Comparison of ENCODE assay signal across 1 cellular context in the genomic region with DNA sequence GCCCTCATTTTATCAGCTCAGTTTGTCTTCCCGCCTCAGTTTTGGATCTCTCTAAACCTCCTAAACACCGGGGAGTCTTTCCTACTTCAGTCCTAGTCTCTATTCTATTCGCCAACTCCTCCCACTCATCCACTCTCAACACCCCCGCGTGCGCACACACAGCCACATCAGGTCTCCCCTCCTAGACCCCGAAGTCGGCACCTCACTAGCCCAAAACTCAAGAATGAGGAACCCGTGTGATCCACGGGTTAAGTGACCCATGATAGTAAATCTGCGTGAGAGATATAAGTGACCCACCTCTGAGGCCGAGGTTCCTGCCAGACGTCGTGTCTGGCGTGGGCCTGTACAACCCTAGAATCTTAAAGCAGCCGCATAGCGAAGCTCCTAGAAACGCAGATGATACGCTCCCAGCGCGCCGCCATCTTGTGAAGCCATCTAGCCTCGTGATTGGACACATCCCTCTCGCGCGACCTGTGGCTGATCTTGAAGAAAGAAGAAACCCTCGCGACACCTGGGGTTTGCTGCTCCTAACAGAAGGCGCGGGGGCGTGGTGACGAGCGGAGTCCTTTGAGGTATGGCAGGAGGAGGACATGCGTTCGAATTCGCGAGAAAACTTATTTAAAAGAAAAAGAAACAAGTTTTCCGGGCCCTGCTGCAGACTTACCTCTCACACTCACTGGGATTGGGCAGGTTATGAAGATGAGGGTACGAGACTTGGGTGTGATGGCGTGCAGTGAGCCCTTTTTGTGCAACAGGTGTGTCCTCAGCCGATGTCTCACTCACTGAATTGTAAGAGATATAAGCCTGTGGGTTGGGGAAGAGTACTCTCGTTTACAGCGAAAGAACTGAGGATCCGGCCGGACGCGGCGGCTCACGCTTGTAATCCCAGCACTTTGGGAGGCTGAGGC.
TF ChIP-seq lines count a peak whose summit lies in the region.

A gene with protein sequence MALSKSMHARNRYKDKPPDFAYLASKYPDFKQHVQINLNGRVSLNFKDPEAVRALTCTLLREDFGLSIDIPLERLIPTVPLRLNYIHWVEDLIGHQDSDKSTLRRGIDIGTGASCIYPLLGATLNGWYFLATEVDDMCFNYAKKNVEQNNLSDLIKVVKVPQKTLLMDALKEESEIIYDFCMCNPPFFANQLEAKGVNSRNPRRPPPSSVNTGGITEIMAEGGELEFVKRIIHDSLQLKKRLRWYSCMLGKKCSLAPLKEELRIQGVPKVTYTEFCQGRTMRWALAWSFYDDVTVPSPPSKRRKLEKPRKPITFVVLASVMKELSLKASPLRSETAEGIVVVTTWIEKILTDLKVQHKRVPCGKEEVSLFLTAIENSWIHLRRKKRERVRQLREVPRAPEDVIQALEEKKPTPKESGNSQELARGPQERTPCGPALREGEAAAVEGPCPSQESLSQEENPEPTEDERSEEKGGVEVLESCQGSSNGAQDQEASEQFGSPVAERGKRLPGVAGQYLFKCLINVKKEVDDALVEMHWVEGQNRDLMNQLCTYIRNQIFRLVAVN (minus strand): TSS at position 427 of the 908 bp plus-strand sequence. CDS start 9,557 bp downstream, outside the sequence.

TF ChIP-seq in HepG2, 621 proteins besides CTCF, POLR2A, EP300 and RAD21 (continued from another document and continues in another):
- TF ChIP-seq, protein P1, sequence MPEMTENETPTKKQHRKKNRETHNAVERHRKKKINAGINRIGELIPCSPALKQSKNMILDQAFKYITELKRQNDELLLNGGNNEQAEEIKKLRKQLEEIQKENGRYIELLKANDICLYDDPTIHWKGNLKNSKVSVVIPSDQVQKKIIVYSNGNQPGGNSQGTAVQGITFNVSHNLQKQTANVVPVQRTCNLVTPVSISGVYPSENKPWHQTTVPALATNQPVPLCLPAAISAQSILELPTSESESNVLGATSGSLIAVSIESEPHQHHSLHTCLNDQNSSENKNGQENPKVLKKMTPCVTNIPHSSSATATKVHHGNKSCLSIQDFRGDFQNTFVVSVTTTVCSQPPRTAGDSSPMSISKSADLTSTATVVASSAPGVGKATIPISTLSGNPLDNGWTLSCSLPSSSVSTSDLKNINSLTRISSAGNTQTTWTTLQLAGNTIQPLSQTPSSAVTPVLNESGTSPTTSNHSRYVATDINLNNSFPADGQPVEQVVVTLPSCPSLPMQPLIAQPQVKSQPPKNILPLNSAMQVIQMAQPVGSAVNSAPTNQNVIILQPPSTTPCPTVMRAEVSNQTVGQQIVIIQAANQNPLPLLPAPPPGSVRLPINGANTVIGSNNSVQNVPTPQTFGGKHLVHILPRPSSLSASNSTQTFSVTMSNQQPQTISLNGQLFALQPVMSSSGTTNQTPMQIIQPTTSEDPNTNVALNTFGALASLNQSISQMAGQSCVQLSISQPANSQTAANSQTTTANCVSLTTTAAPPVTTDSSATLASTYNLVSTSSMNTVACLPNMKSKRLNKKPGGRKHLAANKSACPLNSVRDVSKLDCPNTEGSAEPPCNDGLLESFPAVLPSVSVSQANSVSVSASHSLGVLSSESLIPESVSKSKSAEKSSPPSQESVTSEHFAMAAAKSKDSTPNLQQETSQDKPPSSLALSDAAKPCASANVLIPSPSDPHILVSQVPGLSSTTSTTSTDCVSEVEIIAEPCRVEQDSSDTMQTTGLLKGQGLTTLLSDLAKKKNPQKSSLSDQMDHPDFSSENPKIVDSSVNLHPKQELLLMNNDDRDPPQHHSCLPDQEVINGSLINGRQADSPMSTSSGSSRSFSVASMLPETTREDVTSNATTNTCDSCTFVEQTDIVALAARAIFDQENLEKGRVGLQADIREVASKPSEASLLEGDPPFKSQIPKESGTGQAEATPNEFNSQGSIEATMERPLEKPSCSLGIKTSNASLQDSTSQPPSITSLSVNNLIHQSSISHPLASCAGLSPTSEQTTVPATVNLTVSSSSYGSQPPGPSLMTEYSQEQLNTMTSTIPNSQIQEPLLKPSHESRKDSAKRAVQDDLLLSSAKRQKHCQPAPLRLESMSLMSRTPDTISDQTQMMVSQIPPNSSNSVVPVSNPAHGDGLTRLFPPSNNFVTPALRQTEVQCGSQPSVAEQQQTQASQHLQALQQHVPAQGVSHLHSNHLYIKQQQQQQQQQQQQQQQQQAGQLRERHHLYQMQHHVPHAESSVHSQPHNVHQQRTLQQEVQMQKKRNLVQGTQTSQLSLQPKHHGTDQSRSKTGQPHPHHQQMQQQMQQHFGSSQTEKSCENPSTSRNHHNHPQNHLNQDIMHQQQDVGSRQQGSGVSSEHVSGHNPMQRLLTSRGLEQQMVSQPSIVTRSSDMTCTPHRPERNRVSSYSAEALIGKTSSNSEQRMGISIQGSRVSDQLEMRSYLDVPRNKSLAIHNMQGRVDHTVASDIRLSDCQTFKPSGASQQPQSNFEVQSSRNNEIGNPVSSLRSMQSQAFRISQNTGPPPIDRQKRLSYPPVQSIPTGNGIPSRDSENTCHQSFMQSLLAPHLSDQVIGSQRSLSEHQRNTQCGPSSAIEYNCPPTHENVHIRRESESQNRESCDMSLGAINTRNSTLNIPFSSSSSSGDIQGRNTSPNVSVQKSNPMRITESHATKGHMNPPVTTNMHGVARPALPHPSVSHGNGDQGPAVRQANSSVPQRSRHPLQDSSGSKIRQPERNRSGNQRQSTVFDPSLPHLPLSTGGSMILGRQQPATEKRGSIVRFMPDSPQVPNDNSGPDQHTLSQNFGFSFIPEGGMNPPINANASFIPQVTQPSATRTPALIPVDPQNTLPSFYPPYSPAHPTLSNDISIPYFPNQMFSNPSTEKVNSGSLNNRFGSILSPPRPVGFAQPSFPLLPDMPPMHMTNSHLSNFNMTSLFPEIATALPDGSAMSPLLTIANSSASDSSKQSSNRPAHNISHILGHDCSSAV (CRISPR knock-in tag; IDR thresholded peaks at IDR 0.05; ENCODE audit: borderline replicate concordance) = no peak
- TF ChIP-seq RORA (CRISPR knock-in tag; IDR thresholded peaks at IDR 0.05) (no peak), SP140L (CRISPR knock-in tag; IDR thresholded peaks at IDR 0.05; ENCODE audit: borderline replicate concordance) (peak; percentile 43; the same call in 1 of the 2 replicates), HNRNPUL1 (IDR thresholded peaks at IDR 0.05; ENCODE audit: low read depth, low read length) (no peak), RFX3 (CRISPR knock-in tag; IDR thresholded peaks at IDR 0.05) (no peak), TAF1 (CRISPR knock-in tag; IDR thresholded peaks at IDR 0.05) (peak; percentile 85), ZNF598 (CRISPR knock-in tag; IDR thresholded peaks at IDR 0.05; ENCODE audit: borderline replicate concordance) (no peak), ZNF234 (CRISPR knock-in tag; conservative IDR thresholded peaks at IDR 0.05) (no peak), KLF6 (CRISPR knock-in tag; IDR thresholded peaks at IDR 0.05) (0 out of 2 replicates have a peak, but pooled peaks have one; percentile 39), GZF1 (CRISPR knock-in tag; IDR thresholded peaks at IDR 0.05) (no peak), KLF11 (CRISPR knock-in tag; IDR thresholded peaks at IDR 0.05) (peak; percentile 51; the same call in 1 of the 2 replicates), REPIN1 (CRISPR knock-in tag; IDR thresholded peaks at IDR 0.05; ENCODE audit: borderline replicate concordance, low read depth) (peak; percentile 64; the same call in 1 of the 2 replicates), SAP130 (CRISPR knock-in tag; IDR thresholded peaks at IDR 0.05; ENCODE audit: low read depth) (peak; percentile 86), ZBTB38 (CRISPR knock-in tag; IDR thresholded peaks at IDR 0.05) (peak; percentile 45; the same call in 1 of the 2 replicates), ZNF572 (CRISPR knock-in tag; IDR thresholded peaks at IDR 0.05) (peak; percentile 93; the same call in 1 of the 2 replicates), HNF4G (IDR thresholded peaks at IDR 0.05; ENCODE audit: borderline replicate concordance, low read depth, low read length) (no peak), HNF4G (CRISPR knock-in tag; IDR thresholded peaks at IDR 0.05; ENCODE audit: borderline replicate concordance, low read depth) (no peak), CCDC6 (CRISPR knock-in tag; IDR thresholded peaks at IDR 0.05) (no peak), ZFP90 (CRISPR knock-in tag; IDR thresholded peaks at IDR 0.05; ENCODE audit: borderline replicate concordance) (no peak), SOX13 (IDR thresholded peaks at IDR 0.05) (0 out of 2 replicates have a peak, but pooled peaks have one; percentile 25), SOX13 (CRISPR knock-in tag; conservative IDR thresholded peaks at IDR 0.05 in 1 of 2, IDR thresholded peaks at IDR 0.05 in 1 of 2) (no peak), MAZ (IDR thresholded peaks at IDR 0.05; ENCODE audit: borderline replicate concordance, low read depth, low read length) (peak; percentile 56; the same call in 1 of the 2 replicates), MAZ (CRISPR knock-in tag; IDR thresholded peaks at IDR 0.05; ENCODE audit: low read depth) (no peak), HOXA9 (CRISPR knock-in tag; IDR thresholded peaks at IDR 0.05; ENCODE audit: borderline replicate concordance) (no peak), KDM5A (IDR thresholded peaks at IDR 0.05; ENCODE audit: borderline replicate concordance, low read length) (peak; percentile 94), PTBP1 (IDR thresholded peaks at IDR 0.05; ENCODE audit: low read depth, low read length, poor library complexity, severe bottlenecking) (no peak), GATAD1 (CRISPR knock-in tag; IDR thresholded peaks at IDR 0.05) (peak; percentile 93)
- TF ChIP-seq, protein P2, sequence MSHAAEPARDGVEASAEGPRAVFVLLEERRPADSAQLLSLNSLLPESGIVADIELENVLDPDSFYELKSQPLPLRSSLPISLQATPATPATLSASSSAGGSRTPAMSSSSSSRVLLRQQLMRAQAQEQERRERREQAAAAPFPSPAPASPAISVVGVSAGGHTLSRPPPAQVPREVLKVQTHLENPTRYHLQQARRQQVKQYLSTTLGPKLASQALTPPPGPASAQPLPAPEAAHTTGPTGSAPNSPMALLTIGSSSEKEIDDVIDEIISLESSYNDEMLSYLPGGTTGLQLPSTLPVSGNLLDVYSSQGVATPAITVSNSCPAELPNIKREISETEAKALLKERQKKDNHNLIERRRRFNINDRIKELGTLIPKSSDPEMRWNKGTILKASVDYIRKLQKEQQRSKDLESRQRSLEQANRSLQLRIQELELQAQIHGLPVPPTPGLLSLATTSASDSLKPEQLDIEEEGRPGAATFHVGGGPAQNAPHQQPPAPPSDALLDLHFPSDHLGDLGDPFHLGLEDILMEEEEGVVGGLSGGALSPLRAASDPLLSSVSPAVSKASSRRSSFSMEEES (CRISPR knock-in tag; IDR thresholded peaks at IDR 0.05) = peak; percentile 32; the same call in 1 of the 2 replicates
- TF ChIP-seq, protein P3, sequence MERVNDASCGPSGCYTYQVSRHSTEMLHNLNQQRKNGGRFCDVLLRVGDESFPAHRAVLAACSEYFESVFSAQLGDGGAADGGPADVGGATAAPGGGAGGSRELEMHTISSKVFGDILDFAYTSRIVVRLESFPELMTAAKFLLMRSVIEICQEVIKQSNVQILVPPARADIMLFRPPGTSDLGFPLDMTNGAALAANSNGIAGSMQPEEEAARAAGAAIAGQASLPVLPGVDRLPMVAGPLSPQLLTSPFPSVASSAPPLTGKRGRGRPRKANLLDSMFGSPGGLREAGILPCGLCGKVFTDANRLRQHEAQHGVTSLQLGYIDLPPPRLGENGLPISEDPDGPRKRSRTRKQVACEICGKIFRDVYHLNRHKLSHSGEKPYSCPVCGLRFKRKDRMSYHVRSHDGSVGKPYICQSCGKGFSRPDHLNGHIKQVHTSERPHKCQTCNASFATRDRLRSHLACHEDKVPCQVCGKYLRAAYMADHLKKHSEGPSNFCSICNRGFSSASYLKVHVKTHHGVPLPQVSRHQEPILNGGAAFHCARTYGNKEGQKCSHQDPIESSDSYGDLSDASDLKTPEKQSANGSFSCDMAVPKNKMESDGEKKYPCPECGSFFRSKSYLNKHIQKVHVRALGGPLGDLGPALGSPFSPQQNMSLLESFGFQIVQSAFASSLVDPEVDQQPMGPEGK (CRISPR knock-in tag; IDR thresholded peaks at IDR 0.05) = no peak
- TF ChIP-seq, protein P4, sequence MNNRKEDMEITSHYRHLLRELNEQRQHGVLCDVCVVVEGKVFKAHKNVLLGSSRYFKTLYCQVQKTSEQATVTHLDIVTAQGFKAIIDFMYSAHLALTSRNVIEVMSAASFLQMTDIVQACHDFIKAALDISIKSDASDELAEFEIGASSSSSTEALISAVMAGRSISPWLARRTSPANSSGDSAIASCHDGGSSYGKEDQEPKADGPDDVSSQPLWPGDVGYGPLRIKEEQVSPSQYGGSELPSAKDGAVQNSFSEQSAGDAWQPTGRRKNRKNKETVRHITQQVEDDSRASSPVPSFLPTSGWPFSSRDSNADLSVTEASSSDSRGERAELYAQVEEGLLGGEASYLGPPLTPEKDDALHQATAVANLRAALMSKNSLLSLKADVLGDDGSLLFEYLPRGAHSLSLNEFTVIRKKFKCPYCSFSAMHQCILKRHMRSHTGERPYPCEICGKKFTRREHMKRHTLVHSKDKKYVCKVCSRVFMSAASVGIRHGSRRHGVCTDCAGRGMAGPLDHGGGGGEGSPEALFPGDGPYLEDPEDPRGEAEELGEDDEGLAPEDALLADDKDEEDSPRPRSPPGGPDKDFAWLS (CRISPR knock-in tag; IDR thresholded peaks at IDR 0.05; ENCODE audit: borderline replicate concordance) = no peak
- TF ChIP-seq, protein P5, sequence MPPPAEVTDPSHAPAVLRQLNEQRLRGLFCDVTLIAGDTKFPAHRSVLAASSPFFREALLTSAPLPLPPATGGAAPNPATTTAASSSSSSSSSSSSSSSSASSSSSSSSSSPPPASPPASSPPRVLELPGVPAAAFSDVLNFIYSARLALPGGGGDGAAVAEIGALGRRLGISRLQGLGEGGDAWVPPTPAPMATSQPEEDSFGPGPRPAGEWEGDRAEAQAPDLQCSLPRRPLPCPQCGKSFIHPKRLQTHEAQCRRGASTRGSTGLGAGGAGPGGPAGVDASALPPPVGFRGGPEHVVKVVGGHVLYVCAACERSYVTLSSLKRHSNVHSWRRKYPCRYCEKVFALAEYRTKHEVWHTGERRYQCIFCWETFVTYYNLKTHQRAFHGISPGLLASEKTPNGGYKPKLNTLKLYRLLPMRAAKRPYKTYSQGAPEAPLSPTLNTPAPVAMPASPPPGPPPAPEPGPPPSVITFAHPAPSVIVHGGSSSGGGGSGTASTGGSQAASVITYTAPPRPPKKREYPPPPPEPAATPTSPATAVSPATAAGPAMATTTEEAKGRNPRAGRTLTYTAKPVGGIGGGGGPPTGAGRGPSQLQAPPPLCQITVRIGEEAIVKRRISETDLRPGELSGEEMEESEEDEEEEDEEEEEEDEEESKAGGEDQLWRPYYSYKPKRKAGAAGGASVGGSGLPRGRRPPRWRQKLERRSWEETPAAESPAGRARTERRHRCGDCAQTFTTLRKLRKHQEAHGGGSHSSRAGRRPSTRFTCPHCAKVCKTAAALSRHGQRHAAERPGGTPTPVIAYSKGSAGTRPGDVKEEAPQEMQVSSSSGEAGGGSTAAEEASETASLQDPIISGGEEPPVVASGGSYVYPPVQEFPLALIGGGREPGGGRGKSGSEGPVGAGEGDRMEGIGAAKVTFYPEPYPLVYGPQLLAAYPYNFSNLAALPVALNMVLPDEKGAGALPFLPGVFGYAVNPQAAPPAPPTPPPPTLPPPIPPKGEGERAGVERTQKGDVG (CRISPR knock-in tag; IDR thresholded peaks at IDR 0.05; ENCODE audit: borderline replicate concordance) = no peak
- TF ChIP-seq, protein P6, sequence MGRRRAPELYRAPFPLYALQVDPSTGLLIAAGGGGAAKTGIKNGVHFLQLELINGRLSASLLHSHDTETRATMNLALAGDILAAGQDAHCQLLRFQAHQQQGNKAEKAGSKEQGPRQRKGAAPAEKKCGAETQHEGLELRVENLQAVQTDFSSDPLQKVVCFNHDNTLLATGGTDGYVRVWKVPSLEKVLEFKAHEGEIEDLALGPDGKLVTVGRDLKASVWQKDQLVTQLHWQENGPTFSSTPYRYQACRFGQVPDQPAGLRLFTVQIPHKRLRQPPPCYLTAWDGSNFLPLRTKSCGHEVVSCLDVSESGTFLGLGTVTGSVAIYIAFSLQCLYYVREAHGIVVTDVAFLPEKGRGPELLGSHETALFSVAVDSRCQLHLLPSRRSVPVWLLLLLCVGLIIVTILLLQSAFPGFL (CRISPR knock-in tag; IDR thresholded peaks at IDR 0.05) = no peak
- TF ChIP-seq, protein P7, sequence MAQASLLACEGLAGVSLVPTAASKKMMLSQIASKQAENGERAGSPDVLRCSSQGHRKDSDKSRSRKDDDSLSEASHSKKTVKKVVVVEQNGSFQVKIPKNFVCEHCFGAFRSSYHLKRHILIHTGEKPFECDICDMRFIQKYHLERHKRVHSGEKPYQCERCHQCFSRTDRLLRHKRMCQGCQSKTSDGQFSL (CRISPR knock-in tag; IDR thresholded peaks at IDR 0.05) = no peak
